ENCODE assay signal across 12 cellular contexts in genomic region chr15:40272713-40273056, GRCh38. TPM values are rescaled to one million over a fixed set of nuclear protein-coding genes. Genes with fewer than 3 reads are reported as not detected.
A peak's percentile ranks its signal among the peaks of the same experiment; 100 is the strongest.
DNase-seq lines count a peak whose midpoint lies in the region; ATAC-seq and TF ChIP-seq lines count a peak whose summit lies in the region.
"Had no signal": no experiment of that assay in that cellular context is flagged by ENCODE, and none has a peak within 500 bp of the region (broad histone marks: within the 10 kb centered on the region; RNA-seq: fewer than 3 reads in every experiment).

No MANE protein-coding gene starts in this region.

- no peaks in the 10 kb centered on the region for H3K9me3 Mint-ChIP-seq in HFFc6
- H3K9me3 Mint-ChIP-seq in WTC11: no peaks in the 10 kb centered on the region
- no peaks in the 10 kb centered on the region for H3K9me3 Mint-ChIP-seq in activated CD4-positive, alpha-beta memory T cell treated with anti-CD3 and anti-CD28 coated beads, Interleukin-2, amount 10 ng/mL, durations not matched to agents 7 days and 5 days
- H3K9me3 Mint-ChIP-seq: activated naive CD4-positive, alpha-beta T cell treated with anti-CD3 and anti-CD28 coated beads, Interleukin-2, amount 50 U/mL, for 72 hours; nephron had no signal

- H3K27me3 Mint-ChIP-seq in HFFc6 (ENCODE audit: insufficient read depth) (peaks cover 11% of the 10 kb centered on the region), WTC11 (ENCODE audit: low read depth) (no peaks in the 10 kb centered on the region)
- peaks cover 9% of the 10 kb centered on the region for H3K27me3 Mint-ChIP-seq in activated CD4-positive, alpha-beta memory T cell treated with anti-CD3 and anti-CD28 coated beads, Interleukin-2, amount 10 ng/mL, durations not matched to agents 7 days and 5 days

- POLR2A ChIA-PET in WTC11 (lab: Charles Lee): interaction anchor here (1.2 kb wide), 1 partner anchor 34 kb away, joined by 4 read pairs; the partner anchor contains the start of gene PAK6
- POLR2A ChIA-PET in activated CD4-positive, alpha-beta memory T cell treated with anti-CD3 and anti-CD28 coated beads, Interleukin-2, amount 10 ng/mL, durations not matched to agents 7 days and 5 days (lab: Charles Lee): interaction anchor here (2.3 kb wide), 1 partner anchor 55 kb away, joined by 8 read pairs; no protein-coding TSS in a partner anchor

- H3K27ac Mint-ChIP-seq in HFFc6 (no peak overlapping the region), WTC11 (no peak overlapping the region)
- H3K27ac Mint-ChIP-seq in activated CD4-positive, alpha-beta memory T cell treated with anti-CD3 and anti-CD28 coated beads, Interleukin-2, amount 10 ng/mL, durations not matched to agents 7 days and 5 days: no peak overlapping the region
- H3K27ac Mint-ChIP-seq: activated naive CD4-positive, alpha-beta T cell treated with anti-CD3 and anti-CD28 coated beads, Interleukin-2, amount 50 U/mL, for 72 hours; nephron had no signal

- H3K36me3 Mint-ChIP-seq in HFFc6 (ENCODE audit: low read depth) (no peaks in the 10 kb centered on the region), WTC11 (no peaks in the 10 kb centered on the region)
- H3K36me3 Mint-ChIP-seq in activated CD4-positive, alpha-beta memory T cell treated with anti-CD3 and anti-CD28 coated beads, Interleukin-2, amount 10 ng/mL, durations not matched to agents 7 days and 5 days (ENCODE audit: low read depth): no peaks in the 10 kb centered on the region
- H3K36me3 Mint-ChIP-seq: activated naive CD4-positive, alpha-beta T cell treated with anti-CD3 and anti-CD28 coated beads, Interleukin-2, amount 50 U/mL, for 72 hours had no signal

- TF ChIP-seq CTCF in HFFc6 (IDR thresholded peaks at IDR 0.05): peak; percentile 65
- TF ChIP-seq CTCF in WTC11 (IDR thresholded peaks at IDR 0.05): no peak; the same call in 1 of the 2 replicates

- CTCF ChIA-PET in WTC11 (lab: Charles Lee): interaction anchor here (0.6 to 12.1 kb wide), 18 partner anchors 9 to 436 kb away, joined by 3 to 690 read pairs (median 56); partner anchors contain the start of genes CCDC9B, INAFM2, IVD and PAK6
- CTCF ChIA-PET in activated CD4-positive, alpha-beta memory T cell treated with anti-CD3 and anti-CD28 coated beads, Interleukin-2, amount 10 ng/mL, durations not matched to agents 7 days and 5 days (lab: Charles Lee): interaction anchor here (1.0 to 10.3 kb wide), 9 partner anchors 34 to 487 kb away, joined by 3 to 262 read pairs (median 4); partner anchors contain the start of genes PAK6, PLCB2 and SRP14

- H3K4me1 Mint-ChIP-seq in HFFc6 (ENCODE audit: low read depth) (no peaks in the 10 kb centered on the region), WTC11 (peaks cover 10% of the 10 kb centered on the region)
- H3K4me1 Mint-ChIP-seq in activated CD4-positive, alpha-beta memory T cell treated with anti-CD3 and anti-CD28 coated beads, Interleukin-2, amount 10 ng/mL, durations not matched to agents 7 days and 5 days: peaks cover 5% of the 10 kb centered on the region
- H3K4me1 Mint-ChIP-seq: nephron had no signal

- peak; percentile 46 for DNase-seq in ELR (ENCODE audit: low read depth)
- DNase-seq in HFFc6: no peak
- DNase-seq in WTC11 (ENCODE audit: low spot score): peak; percentile 49
- peak; percentile 22 to 54 for DNase-seq in lung microvascular endothelial cell (ENCODE audit: low read depth in 2 of 2)
- no peak for DNase-seq in activated CD4-positive, alpha-beta memory T cell treated with anti-CD3 and anti-CD28 coated beads, Interleukin-2, amount 10 ng/mL, durations not matched to agents 7 days and 5 days
- DNase-seq: COR-L47, RPMI8226 had no signal

- ATAC-seq in WTC11: no peak
- no peak for ATAC-seq in GM18873 (IDR thresholded peaks at IDR 0.05; ENCODE audit: low FRiP score, unreplicated experiment)
- ATAC-seq in GM21825 (IDR thresholded peaks at IDR 0.05; ENCODE audit: unreplicated experiment): no peak

- H3K4me3 Mint-ChIP-seq in HFFc6 (no peak overlapping the region), WTC11 (no peak overlapping the region)
- no peak overlapping the region for H3K4me3 Mint-ChIP-seq in activated CD4-positive, alpha-beta memory T cell treated with anti-CD3 and anti-CD28 coated beads, Interleukin-2, amount 10 ng/mL, durations not matched to agents 7 days and 5 days
- H3K4me3 Mint-ChIP-seq: nephron had no signal

TF ChIP-seq in WTC11, 78 proteins besides CTCF, POLR2A, EP300 and RAD21:
- no peak for TF ChIP-seq ZNF232 (CRISPR knock-in tag; IDR thresholded peaks at IDR 0.05)
- TF ChIP-seq FOXP4 (CRISPR knock-in tag; IDR thresholded peaks at IDR 0.05): 0 out of 2 replicates have a peak, but pooled peaks have one; percentile 29
- no peak for TF ChIP-seq ZNF121 (CRISPR knock-in tag; IDR thresholded peaks at IDR 0.05)

RNA-seq across cellular contexts. Expression of gene ANKRD63, which starts 10.2 kb away (rescaled TPM):
- total RNA-seq in HFFc6 (2021; fragmentation: NEBNext Ultra II Directional; extraction: Animal tissue kit (Norgen Biotek cat#: 25700)): not detected
- total RNA-seq in WTC11 (2021) (1.2 to 1.7 TPM (median 1.4 TPM) in 3 replicates), lung microvascular endothelial cell (not detected in 2 replicates)
- not detected for total RNA-seq in activated CD4-positive, alpha-beta memory T cell treated with anti-CD3 and anti-CD28 coated beads, Interleukin-2, amount 10 ng/mL, durations not matched to agents 7 days and 5 days
- total RNA-seq: activated naive CD4-positive, alpha-beta T cell treated with anti-CD3 and anti-CD28 coated beads, Interleukin-2, amount 50 U/mL, for 72 hours; dermis microvascular lymphatic vessel endothelial cell had no signal

RNA-seq across cellular contexts. Expression of gene PAK6, which starts 33.8 kb away (rescaled TPM):
- total RNA-seq in HFFc6 (2021; fragmentation: NEBNext Ultra II Directional; extraction: Animal tissue kit (Norgen Biotek cat#: 25700)): not detected
- total RNA-seq in WTC11 (2021) (8.7 to 11.7 TPM (median 9.6 TPM) in 3 replicates), lung microvascular endothelial cell (not detected in 2 replicates)
- total RNA-seq in activated CD4-positive, alpha-beta memory T cell treated with anti-CD3 and anti-CD28 coated beads, Interleukin-2, amount 10 ng/mL, durations not matched to agents 7 days and 5 days: under 1 TPM; 0.20 to 0.65 TPM
- total RNA-seq: dermis microvascular lymphatic vessel endothelial cell had no signal

RNA-seq across cellular contexts. Expression of gene PLCB2, which starts 35.0 kb away (rescaled TPM):
- total RNA-seq in HFFc6 (2021; fragmentation: NEBNext Ultra II Directional; extraction: Animal tissue kit (Norgen Biotek cat#: 25700)): 1 to 10 TPM in 1 of 6 experiments, under 1 TPM in 5; 0.12 to 1.0 (median 0.48) TPM
- total RNA-seq in WTC11 (2021): 14.2 to 18.5 TPM (median 15.2 TPM) in 3 replicates
- under 0.01 and 0.44 TPM in 2 replicates for total RNA-seq in lung microvascular endothelial cell
- 100 to 1,000 TPM; 140 TPM for total RNA-seq in activated CD4-positive, alpha-beta memory T cell treated with anti-CD3 and anti-CD28 coated beads, Interleukin-2, amount 10 ng/mL, durations not matched to agents 7 days and 5 days
- total RNA-seq: dermis microvascular lymphatic vessel endothelial cell had no signal

RNA-seq across cellular contexts. Expression of gene INAFM2, which starts 50.8 kb away (rescaled TPM):
- 10 to 100 TPM; 19.6 to 32.8 (median 23.4) TPM for total RNA-seq in HFFc6 (2021; fragmentation: NEBNext Ultra II Directional; extraction: Animal tissue kit (Norgen Biotek cat#: 25700))
- total RNA-seq in WTC11 (2021): 28.2 to 34.2 TPM (median 30.3 TPM) in 3 replicates
- 11.3 and 14.1 TPM in 2 replicates for total RNA-seq in lung microvascular endothelial cell
- 1 to 10 TPM; 8.7 to 8.9 TPM for total RNA-seq in activated CD4-positive, alpha-beta memory T cell treated with anti-CD3 and anti-CD28 coated beads, Interleukin-2, amount 10 ng/mL, durations not matched to agents 7 days and 5 days

Comparison
In these comparisons a context has a peak if more than half of its experiments do, and no peak if none do; other contexts are left out.
1. DNase-seq: peak in ELR (single experiment), WTC11 (single experiment) and lung microvascular endothelial cell (2 of 2); none in HFFc6 (single experiment) and activated CD4-positive, alpha-beta memory T cell treated with anti-CD3 and anti-CD28 coated beads, Interleukin-2, amount 10 ng/mL, durations not matched to agents 7 days and 5 days (single experiment).